ENCODE assay signal across 9 cellular contexts in the genomic region with DNA sequence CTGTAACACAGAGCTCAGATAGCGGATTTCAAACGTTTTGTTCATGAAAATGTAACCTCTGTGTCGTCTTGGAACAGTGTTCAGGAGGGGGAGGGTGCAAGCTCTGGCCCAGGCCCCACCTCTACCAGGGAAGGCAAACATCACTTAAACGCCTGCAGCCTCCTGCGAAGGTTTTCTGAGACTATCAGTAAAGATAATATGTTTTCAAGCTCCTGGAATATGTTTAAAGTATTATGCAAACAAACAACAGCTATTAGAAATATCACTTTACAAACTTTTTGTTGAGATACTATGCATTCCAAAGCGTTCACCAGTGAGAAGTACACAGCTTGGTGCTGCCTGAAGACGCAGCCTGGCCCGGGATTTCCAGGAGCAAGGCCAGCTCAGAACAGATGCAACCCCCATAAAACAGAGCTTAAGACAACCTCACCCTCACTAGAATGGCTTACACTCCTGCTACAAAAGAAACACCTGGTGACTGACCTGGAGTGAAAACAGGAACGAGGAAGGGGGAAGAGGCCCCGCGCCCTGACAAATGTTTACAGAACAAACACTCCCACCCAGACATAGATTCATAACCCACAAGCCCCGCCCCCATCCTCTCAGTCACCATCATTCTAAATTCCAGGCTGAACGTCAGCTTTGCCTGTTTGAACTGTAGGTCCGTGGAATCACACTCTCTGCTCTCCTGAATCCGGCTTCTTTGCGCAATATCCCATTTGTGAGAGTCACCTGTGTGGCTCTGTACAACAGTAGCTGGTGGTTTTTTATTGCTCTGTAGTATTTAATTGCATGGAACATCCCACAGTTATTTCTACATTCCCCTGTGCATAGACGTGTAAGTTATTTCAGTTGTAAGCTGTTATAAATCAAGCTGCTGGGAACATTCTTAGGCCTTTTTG.
DNase-seq lines count a peak whose midpoint lies in the region; ATAC-seq and TF ChIP-seq lines count a peak whose summit lies in the region.
"Had no signal": no experiment of that assay in that cellular context is flagged by ENCODE, and none has a peak within 500 bp of the region (broad histone marks: within the 10 kb centered on the region; RNA-seq: fewer than 3 reads in every experiment).

No MANE protein-coding gene starts in this region.

- peak; percentile 31 to 38 for ATAC-seq in stimulated activated naive B cell treated with anti-CD40 and anti-IgM and Interleukin-4, amounts not matched to agents 10 μg/mL and 1 μg/mL and 100 μg/mL, for 72 hours (replicated peaks)
- ATAC-seq in stimulated activated effector memory CD8-positive, alpha-beta T cell treated with anti-CD3 and anti-CD28 coated beads, Interleukin-12 subunit alpha, Interleukin-12 subunit beta, amount 100 ng/mL, for 72 hours: no peak
- ATAC-seq in GM21360 (IDR thresholded peaks at IDR 0.05; ENCODE audit: unreplicated experiment): no peak

- CTCF ChIA-PET in PC-9 (lab: Charles Lee): no interaction called here

- H3K27ac Mint-ChIP-seq in stimulated activated naive B cell treated with anti-CD40 and anti-IgM and Interleukin-4, amounts not matched to agents 10 μg/mL and 1 μg/mL and 100 μg/mL, for 72 hours: no peak overlapping the region
- no peak overlapping the region for H3K27ac Mint-ChIP-seq in stimulated activated effector memory CD8-positive, alpha-beta T cell treated with anti-CD3 and anti-CD28 coated beads, Interleukin-12 subunit alpha, Interleukin-12 subunit beta, amount 100 ng/mL, for 72 hours

- DNase-seq in LHCN-M2 (ENCODE audit: low read depth): peak; percentile 9
- DNase-seq in NCI-H526 treated with DMSO at 0.1 percent for 48 hours (lab: John Stamatoyannopoulos, UW): peak; percentile 91
- DNase-seq in fibroblast of pulmonary artery (ENCODE audit: low read depth): peak; percentile 51
- no peak for DNase-seq in stimulated activated naive B cell treated with anti-CD40 and anti-IgM and Interleukin-4, amounts not matched to agents 10 μg/mL and 1 μg/mL and 100 μg/mL, for 72 hours
- DNase-seq in PC-9: no peak
- no peak for DNase-seq in stimulated activated effector memory CD8-positive, alpha-beta T cell treated with anti-CD3 and anti-CD28 coated beads, Interleukin-12 subunit alpha, Interleukin-12 subunit beta, amount 100 ng/mL, for 72 hours (ENCODE audit: low spot score in 2 of 2)
- DNase-seq in GM03348 (ENCODE audit: low spot score): no peak
- DNase-seq: stimulated activated CD4-positive, alpha-beta T cell treated with anti-CD3 and anti-CD28 coated beads, Interleukin-1b, Interleukin-23, amount 100 ng/mL, for 48 hours had no signal

- no peaks in the 10 kb centered on the region for H3F3A ChIP-seq in PC-9 (ENCODE audit: insufficient read depth, low read depth)

- no peak overlapping the region for H3K4me3 ChIP-seq in fibroblast of pulmonary artery (replicated peaks; ENCODE audit: low read depth, low read length)
- H3K4me3 ChIP-seq in PC-9: no peak overlapping the region

- intact Hi-C loops in PC-9 (cut with micrococcal nuclease; ENCODE audit: unreplicated experiment): no loop called here

- H3K9me2 ChIP-seq in PC-9 (ENCODE audit: insufficient read depth): no peaks in the 10 kb centered on the region

- POLR2A ChIA-PET in PC-9 (lab: Charles Lee; ENCODE audit: unreplicated experiment): no interaction called here

- H2AFZ ChIP-seq in PC-9: no peak overlapping the region

- peaks cover 0 to 4% of the 10 kb centered on the region in 2 donors for H3K9me3 Mint-ChIP-seq in stimulated activated naive B cell treated with anti-CD40 and anti-IgM and Interleukin-4, amounts not matched to agents 10 μg/mL and 1 μg/mL and 100 μg/mL, for 72 hours
- no peaks in the 10 kb centered on the region for H3K9me3 Mint-ChIP-seq in stimulated activated effector memory CD8-positive, alpha-beta T cell treated with anti-CD3 and anti-CD28 coated beads, Interleukin-12 subunit alpha, Interleukin-12 subunit beta, amount 100 ng/mL, for 72 hours

- H4K20me1 ChIP-seq in PC-9 (ENCODE audit: insufficient read depth): no peaks in the 10 kb centered on the region

- no peak overlapping the region for H3K4me2 ChIP-seq in PC-9

- H3K36me3 ChIP-seq in PC-9 (ENCODE audit: low read depth): no peaks in the 10 kb centered on the region

- no peak overlapping the region for H3K27ac ChIP-seq in PC-9

- H3K4me1 Mint-ChIP-seq in stimulated activated naive B cell treated with anti-CD40 and anti-IgM and Interleukin-4, amounts not matched to agents 10 μg/mL and 1 μg/mL and 100 μg/mL, for 72 hours: peaks cover 14 to 26% of the 10 kb centered on the region in 2 donors
- H3K4me1 Mint-ChIP-seq in stimulated activated effector memory CD8-positive, alpha-beta T cell treated with anti-CD3 and anti-CD28 coated beads, Interleukin-12 subunit alpha, Interleukin-12 subunit beta, amount 100 ng/mL, for 72 hours: peaks cover 6% of the 10 kb centered on the region

- H3K9me3 ChIP-seq in PC-9 (ENCODE audit: insufficient read depth, low read depth): no peaks in the 10 kb centered on the region

- no peaks in the 10 kb centered on the region for H3K4me1 ChIP-seq in PC-9 (replicated peaks; ENCODE audit: insufficient read depth)

- peaks cover 0 to 2% of the 10 kb centered on the region in 2 donors for H3K36me3 Mint-ChIP-seq in stimulated activated naive B cell treated with anti-CD40 and anti-IgM and Interleukin-4, amounts not matched to agents 10 μg/mL and 1 μg/mL and 100 μg/mL, for 72 hours
- no peaks in the 10 kb centered on the region for H3K36me3 Mint-ChIP-seq in stimulated activated effector memory CD8-positive, alpha-beta T cell treated with anti-CD3 and anti-CD28 coated beads, Interleukin-12 subunit alpha, Interleukin-12 subunit beta, amount 100 ng/mL, for 72 hours

- no peaks in the 10 kb centered on the region for H3K79me2 ChIP-seq in PC-9 (ENCODE audit: low read depth)

- TF ChIP-seq CTCF in fibroblast of pulmonary artery (IDR thresholded peaks at IDR 0.05; ENCODE audit: low read length, missing control alignments) (no peak), PC-9 (conservative IDR thresholded peaks at IDR 0.05) (no peak)

- peaks cover 91% of the 10 kb centered on the region for H3K27me3 ChIP-seq in PC-9 (ENCODE audit: insufficient read depth, low read depth)

- H3K4me3 Mint-ChIP-seq in stimulated activated naive B cell treated with anti-CD40 and anti-IgM and Interleukin-4, amounts not matched to agents 10 μg/mL and 1 μg/mL and 100 μg/mL, for 72 hours: no peak overlapping the region
- H3K4me3 Mint-ChIP-seq in stimulated activated effector memory CD8-positive, alpha-beta T cell treated with anti-CD3 and anti-CD28 coated beads, Interleukin-12 subunit alpha, Interleukin-12 subunit beta, amount 100 ng/mL, for 72 hours: no peak overlapping the region

- BruUV-seq in PC-9 (replicated peaks; lab: Mats Ljungman, UMichigan): no TSS peak

- H3K27me3 Mint-ChIP-seq in stimulated activated naive B cell treated with anti-CD40 and anti-IgM and Interleukin-4, amounts not matched to agents 10 μg/mL and 1 μg/mL and 100 μg/mL, for 72 hours: peaks cover 4 to 13% of the 10 kb centered on the region in 2 donors

Comparison
In these comparisons a context has a peak if more than half of its experiments do, and no peak if none do; other contexts are left out.
1. DNase-seq: peak in LHCN-M2 (single experiment), NCI-H526 treated with DMSO at 0.1 percent for 48 hours (single experiment) and fibroblast of pulmonary artery (single experiment); none in stimulated activated naive B cell treated with anti-CD40 and anti-IgM and Interleukin-4, amounts not matched to agents 10 μg/mL and 1 μg/mL and 100 μg/mL, for 72 hours (single experiment), PC-9 (0 of 2), stimulated activated effector memory CD8-positive, alpha-beta T cell treated with anti-CD3 and anti-CD28 coated beads, Interleukin-12 subunit alpha, Interleukin-12 subunit beta, amount 100 ng/mL, for 72 hours (0 of 2) and GM03348 (single experiment).
2. ATAC-seq: peak in stimulated activated naive B cell treated with anti-CD40 and anti-IgM and Interleukin-4, amounts not matched to agents 10 μg/mL and 1 μg/mL and 100 μg/mL, for 72 hours (2 of 2); none in stimulated activated effector memory CD8-positive, alpha-beta T cell treated with anti-CD3 and anti-CD28 coated beads, Interleukin-12 subunit alpha, Interleukin-12 subunit beta, amount 100 ng/mL, for 72 hours (single experiment) and GM21360 (single experiment).